Comparison of ENCODE assay signal across 1 cellular context in the genomic region with DNA sequence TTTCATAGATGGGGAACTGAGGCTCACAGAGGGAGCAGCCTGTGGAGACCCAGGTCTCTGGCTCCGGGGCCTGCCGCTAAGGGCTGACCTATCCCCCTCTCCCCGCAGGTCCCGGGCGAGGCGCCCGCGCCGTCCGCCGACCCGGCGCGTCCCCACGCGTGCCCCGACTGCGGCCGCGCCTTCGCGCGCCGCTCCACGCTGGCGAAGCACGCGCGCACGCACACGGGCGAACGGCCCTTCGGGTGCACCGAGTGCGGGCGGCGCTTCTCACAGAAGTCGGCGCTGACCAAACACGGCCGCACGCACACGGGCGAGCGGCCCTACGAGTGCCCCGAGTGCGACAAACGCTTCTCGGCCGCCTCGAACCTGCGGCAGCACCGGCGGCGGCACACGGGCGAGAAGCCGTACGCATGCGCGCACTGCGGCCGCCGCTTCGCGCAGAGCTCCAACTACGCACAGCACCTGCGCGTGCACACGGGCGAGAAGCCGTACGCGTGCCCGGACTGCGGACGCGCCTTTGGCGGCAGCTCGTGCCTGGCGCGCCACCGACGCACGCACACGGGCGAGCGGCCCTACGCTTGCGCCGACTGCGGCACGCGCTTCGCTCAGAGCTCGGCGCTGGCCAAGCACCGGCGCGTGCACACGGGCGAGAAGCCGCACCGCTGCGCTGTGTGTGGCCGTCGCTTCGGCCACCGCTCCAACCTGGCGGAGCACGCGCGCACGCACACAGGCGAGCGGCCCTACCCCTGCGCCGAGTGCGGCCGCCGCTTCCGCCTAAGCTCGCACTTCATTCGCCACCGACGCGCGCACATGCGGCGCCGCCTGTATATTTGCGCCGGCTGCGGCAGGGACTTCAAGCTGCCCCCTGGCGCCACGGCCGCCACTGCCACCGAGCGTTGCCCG.
A peak's percentile ranks its signal among the peaks of the same experiment; 100 is the strongest.
TF ChIP-seq lines count a peak whose summit lies in the region.

No MANE protein-coding gene starts in this region.

TF ChIP-seq in IMR-90, 13 proteins besides CTCF, POLR2A, EP300 and RAD21:
- no peak for TF ChIP-seq SMC3 (IDR thresholded peaks at IDR 0.05; ENCODE audit: low read depth, low read length)
- peak; percentile 96 for TF ChIP-seq BHLHE40 (IDR thresholded peaks at IDR 0.05; ENCODE audit: low read depth, low read length)
- no peak for TF ChIP-seq RFX5 (IDR thresholded peaks at IDR 0.05; ENCODE audit: low read depth, low read length)
- 0 out of 2 replicates have a peak, but pooled peaks have one; percentile 19 for TF ChIP-seq MAZ (IDR thresholded peaks at IDR 0.05; ENCODE audit: borderline replicate concordance, low read depth, low read length)
- TF ChIP-seq, protein P1, sequence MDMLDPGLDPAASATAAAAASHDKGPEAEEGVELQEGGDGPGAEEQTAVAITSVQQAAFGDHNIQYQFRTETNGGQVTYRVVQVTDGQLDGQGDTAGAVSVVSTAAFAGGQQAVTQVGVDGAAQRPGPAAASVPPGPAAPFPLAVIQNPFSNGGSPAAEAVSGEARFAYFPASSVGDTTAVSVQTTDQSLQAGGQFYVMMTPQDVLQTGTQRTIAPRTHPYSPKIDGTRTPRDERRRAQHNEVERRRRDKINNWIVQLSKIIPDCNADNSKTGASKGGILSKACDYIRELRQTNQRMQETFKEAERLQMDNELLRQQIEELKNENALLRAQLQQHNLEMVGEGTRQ (IDR thresholded peaks at IDR 0.05; ENCODE audit: low read depth, low read length): peak; percentile 46
- peak; percentile 50; the same call in 1 of the 2 replicates for TF ChIP-seq MXI1 (IDR thresholded peaks at IDR 0.05; ENCODE audit: borderline replicate concordance, low read depth, low read length)
TF ChIP-seq in IMR-90: peak in this region for 4.
